In the genomic region with DNA sequence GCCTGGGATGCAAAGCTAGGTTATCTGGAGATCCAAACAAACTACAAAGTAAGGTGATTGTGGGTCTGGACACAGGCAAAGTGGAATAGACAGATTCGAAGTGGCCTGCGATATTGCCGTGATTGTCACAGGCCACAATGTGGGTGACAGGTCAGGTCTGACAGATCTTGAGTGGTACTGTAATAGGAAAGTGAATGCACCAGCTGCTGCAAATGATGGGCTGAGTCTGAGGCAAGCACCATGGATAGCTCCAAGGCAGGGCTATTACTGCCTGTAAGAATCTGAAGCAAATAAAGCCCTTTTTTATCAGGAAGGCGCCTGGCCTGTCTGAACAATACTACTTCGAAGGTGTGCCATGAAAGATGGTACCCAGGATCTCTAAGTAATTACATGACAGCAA, we compare ENCODE assay signal across 9 cellular contexts. TPM values are rescaled to one million over a fixed set of nuclear protein-coding genes. Genes with fewer than 3 reads are reported as not detected.
DNase-seq lines count a peak whose midpoint lies in the region; ATAC-seq and TF ChIP-seq lines count a peak whose summit lies in the region.
"Had no signal": no experiment of that assay in that cellular context is flagged by ENCODE, and none has a peak within 500 bp of the region (broad histone marks: within the 10 kb centered on the region; RNA-seq: fewer than 3 reads in every experiment).

No MANE protein-coding gene starts in this region.

- H3K4me2 ChIP-seq in PC-9, result no peak overlapping the region

- H3F3A ChIP-seq in PC-9 (ENCODE audit: insufficient read depth, low read depth), result 0 out of 2 replicates have a peak, but pooled peaks cover 5% of the 10 kb centered on the region

- in situ Hi-C loops in brain microvascular endothelial cell (cut with HindIII; ENCODE audit: low pct_ligation_motif_present, low sequenced_read_pairs), result no loop called here

- H3K4me3 ChIP-seq in brain microvascular endothelial cell (ENCODE audit: low read depth, low read length) (no peak overlapping the region), right lobe of liver (no peak overlapping the region), PC-9 (no peak overlapping the region)
- H3K4me3 ChIP-seq: heart right ventricle had no signal

- H3K9me3 ChIP-seq in right lobe of liver, result no peaks in the 10 kb centered on the region
- H3K9me3 ChIP-seq in PC-9 (ENCODE audit: insufficient read depth, low read depth), result no peaks in the 10 kb centered on the region
- H3K9me3 ChIP-seq: heart right ventricle had no signal

- BruUV-seq in PC-9 (replicated peaks; lab: Mats Ljungman, UMichigan), result no TSS peak

- no peaks in the 10 kb centered on the region for H3K4me1 ChIP-seq in right lobe of liver
- H3K4me1 ChIP-seq in PC-9 (replicated peaks; ENCODE audit: insufficient read depth), result no peaks in the 10 kb centered on the region

- CTCF ChIA-PET in PC-9 (lab: Charles Lee), result no interaction called here

- WGBS in right lobe of liver (ENCODE audit: insufficient coverage, low coverage, low lambda C conversion rate, missing lambda C conversion rate), result 84% methylated on average over 4 of the region's 5 CpGs

- peaks cover 78% of the 10 kb centered on the region for H3K79me2 ChIP-seq in PC-9 (ENCODE audit: low read depth)

- POLR2A ChIA-PET in PC-9 (lab: Charles Lee; ENCODE audit: unreplicated experiment), result no interaction called here

- TF ChIP-seq CTCF in brain microvascular endothelial cell (IDR thresholded peaks at IDR 0.05; ENCODE audit: low read depth, low read length, missing control alignments), result no peak
- no peak for TF ChIP-seq CTCF in right lobe of liver (IDR thresholded peaks at IDR 0.05)
- TF ChIP-seq CTCF in PC-9 (conservative IDR thresholded peaks at IDR 0.05), result no peak

- ATAC-seq in right lobe of liver (peak; percentile 35 to 57 (median 56)), HG02571 (IDR thresholded peaks at IDR 0.05; ENCODE audit: unreplicated experiment) (no peak), GM19023 (IDR thresholded peaks at IDR 0.05; ENCODE audit: unreplicated experiment) (no peak)

- H3K36me3 ChIP-seq in brain microvascular endothelial cell (replicated peaks) (no peaks in the 10 kb centered on the region), right lobe of liver (no peaks in the 10 kb centered on the region), PC-9 (ENCODE audit: low read depth) (no peaks in the 10 kb centered on the region)

- DNase-seq in EH (ENCODE audit: low read depth) (peak; percentile 53), M059J (ENCODE audit: low read depth) (peak; percentile 49), brain microvascular endothelial cell (peak; percentile 56), right lobe of liver (no peak), PC-9 (no peak)
- DNase-seq in activated CD8-positive, alpha-beta memory T cell treated with anti-CD3 and anti-CD28 coated beads, Interleukin-2, amount 50 U/mL, for 4 hours, result no peak
- DNase-seq: heart right ventricle had no signal

- H3K27ac ChIP-seq in brain microvascular endothelial cell (no peak overlapping the region), right lobe of liver (no peak overlapping the region), PC-9 (no peak overlapping the region)

- intact Hi-C loops in right lobe of liver (cut with DNase I), result no loop called here
- intact Hi-C loops in PC-9 (cut with micrococcal nuclease; ENCODE audit: unreplicated experiment), result no loop called here

- H3K27me3 ChIP-seq in brain microvascular endothelial cell (replicated peaks) (no peaks in the 10 kb centered on the region), right lobe of liver (no peaks in the 10 kb centered on the region), PC-9 (ENCODE audit: insufficient read depth, low read depth) (no peaks in the 10 kb centered on the region)
- H3K27me3 ChIP-seq: heart right ventricle had no signal

- TF ChIP-seq POLR2A in right lobe of liver (IDR thresholded peaks at IDR 0.05), result no peak

- no peaks in the 10 kb centered on the region for H3K9me2 ChIP-seq in PC-9 (ENCODE audit: insufficient read depth)

- no peak overlapping the region for H2AFZ ChIP-seq in PC-9

- peaks cover 58% of the 10 kb centered on the region for H4K20me1 ChIP-seq in PC-9 (ENCODE audit: insufficient read depth)

RNA-seq across cellular contexts. Expression of a gene that starts 10.0 kb away (rescaled TPM):
- 47.9 and 53.1 TPM in 2 replicates for total RNA-seq in M059J (2014; rRNA removed; shearing (Covaris generic))
- total RNA-seq in right lobe of liver, result 10 to 100 TPM; 15.5 to 24.6 (median 18.6) TPM
- 32.2 and 32.4 TPM in 2 replicates for total RNA-seq in PC-9 (2021)

RNA-seq across cellular contexts. Expression of a gene that starts 22.3 kb away (rescaled TPM):
- total RNA-seq in M059J (2014; rRNA removed; shearing (Covaris generic)), result 24.3 and 34.9 TPM in 2 replicates
- total RNA-seq in right lobe of liver (1 to 10 TPM; 3.2 to 6.1 (median 4.6) TPM), PC-9 (2021) (17.4 and 18.4 TPM in 2 replicates)

Comparison
In these comparisons a context has a peak if more than half of its experiments do, and no peak if none do; other contexts are left out.
1. DNase-seq: peak in EH (single experiment), M059J (single experiment) and brain microvascular endothelial cell (single experiment); none in right lobe of liver (0 of 3), PC-9 (0 of 2) and activated CD8-positive, alpha-beta memory T cell treated with anti-CD3 and anti-CD28 coated beads, Interleukin-2, amount 50 U/mL, for 4 hours (single experiment).
2. ATAC-seq: peak in right lobe of liver (4 of 4); none in HG02571 (single experiment) and GM19023 (single experiment).